16 cellular contexts compared by ENCODE assay signal in the genomic region with DNA sequence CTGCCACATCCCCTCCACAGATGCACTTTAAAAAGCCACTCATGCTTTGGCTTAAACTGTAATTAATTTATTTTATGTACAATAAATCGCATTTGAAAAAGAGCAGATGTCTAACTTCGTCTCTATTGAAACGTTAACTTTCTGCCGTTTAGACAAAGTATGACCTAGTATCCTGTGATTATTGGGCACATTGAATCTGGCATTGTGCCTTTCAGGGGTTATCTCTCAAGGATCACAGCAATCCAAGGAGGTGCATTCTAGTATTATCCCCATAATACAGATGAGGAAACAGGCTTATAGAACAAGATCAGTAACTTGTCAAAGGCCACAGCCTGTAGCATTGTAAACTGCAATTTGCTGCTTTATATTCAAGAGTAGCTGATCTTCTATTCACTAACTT. TPM values are rescaled to one million over a fixed set of nuclear protein-coding genes. Genes with fewer than 3 reads are reported as not detected.
DNase-seq lines count a peak whose midpoint lies in the region; ATAC-seq and TF ChIP-seq lines count a peak whose summit lies in the region.
"Had no signal": no experiment of that assay in that cellular context is flagged by ENCODE, and none has a peak within 500 bp of the region (broad histone marks: within the 10 kb centered on the region; RNA-seq: fewer than 3 reads in every experiment).

No MANE protein-coding gene starts in this region.

- peaks cover 3% of the 10 kb centered on the region; the same call in 2 of the 3 replicates for H3K9me3 Mint-ChIP-seq in GM23338
- no peaks in the 10 kb centered on the region for H3K9me3 Mint-ChIP-seq in nephron
- H3K9me3 Mint-ChIP-seq in activated T-cell treated with anti-CD3 and anti-CD28 coated beads, Interleukin-2, amount 50 U/mL, for 4 hours: no peaks in the 10 kb centered on the region
- H3K9me3 Mint-ChIP-seq: CD4-positive, alpha-beta memory T cell had no signal

- DNase-seq in GM23338 (ENCODE audit: low spot score): no peak
- no peak for DNase-seq in thoracic aorta (ENCODE audit: low spot score)
- no peak for DNase-seq in activated T-cell treated with anti-CD3 and anti-CD28 coated beads, Interleukin-2, amount 50 U/mL, for 4 hours
- DNase-seq in activated CD8-positive, alpha-beta memory T cell treated with anti-CD3 and anti-CD28 coated beads for 24 hours: no peak
- DNase-seq: 8988T; CD4-positive, alpha-beta memory T cell; DMS79 treated with DMSO at 0.1 percent for 48 hours; GF-D8; HCEC 1CT; IMR-90 had no signal

- H3K4me3 ChIP-seq in GM23338 (0 out of 2 replicates have a peak overlapping the region, but pooled peaks have one; percentile 98), thoracic aorta (no peak overlapping the region)
- H3K4me3 ChIP-seq: BLaER1 had no signal

- H3K79me2 ChIP-seq in GM23338 (replicated peaks; ENCODE audit: insufficient read depth): peaks cover 35% of the 10 kb centered on the region

- H3K36me3 Mint-ChIP-seq in GM23338 (ENCODE audit: low read depth): peaks cover 59% of the 10 kb centered on the region
- peaks cover 54% of the 10 kb centered on the region for H3K36me3 Mint-ChIP-seq in nephron (ENCODE audit: low read depth)
- peaks cover 9% of the 10 kb centered on the region for H3K36me3 Mint-ChIP-seq in activated T-cell treated with anti-CD3 and anti-CD28 coated beads, Interleukin-2, amount 50 U/mL, for 4 hours (ENCODE audit: insufficient read depth)

- no peak for ATAC-seq in GM23338
- ATAC-seq in SK-N-SH treated with all-trans-retinoic acid at 6 μM for 48 hours: no peak
- no peak for ATAC-seq in thoracic aorta (ENCODE audit: insufficient number of reproducible peaks, low FRiP score, low read depth)
- ATAC-seq in GM18505 (IDR thresholded peaks at IDR 0.05; ENCODE audit: unreplicated experiment): no peak
- ATAC-seq in activated T-cell treated with anti-CD3 and anti-CD28 coated beads, Interleukin-2, amount 50 U/mL, for 4 hours: no peak
- ATAC-seq in GM19035 (IDR thresholded peaks at IDR 0.05; ENCODE audit: unreplicated experiment): no peak

- no peak for TF ChIP-seq POLR2A in GM18505 (IDR thresholded peaks at IDR 0.05; ENCODE audit: borderline replicate concordance, extremely low read depth, insufficient read depth, insufficient read length)

- H2AFZ ChIP-seq in GM23338: no peak overlapping the region

- H3K27ac ChIP-seq in GM23338 (ENCODE audit: low read depth): peak overlapping the region; percentile 81
- H3K27ac ChIP-seq in thoracic aorta: peak overlapping the region; percentile 65 to 71
- H3K27ac ChIP-seq: BLaER1 had no signal

- H3K27me3 Mint-ChIP-seq in GM23338 (ENCODE audit: insufficient read depth, low read depth, poor library complexity): peaks cover 3% of the 10 kb centered on the region
- H3K27me3 Mint-ChIP-seq in nephron (ENCODE audit: low read depth): no peaks in the 10 kb centered on the region
- peaks cover 6% of the 10 kb centered on the region for H3K27me3 Mint-ChIP-seq in activated T-cell treated with anti-CD3 and anti-CD28 coated beads, Interleukin-2, amount 50 U/mL, for 4 hours (ENCODE audit: low read depth)

- H3K4me3 Mint-ChIP-seq in GM23338 (peak overlapping the region; percentile 91; the same call in 1 of the 3 replicates), nephron (peak overlapping the region; percentile 85 to 96 (median 85))
- H3K4me3 Mint-ChIP-seq in activated T-cell treated with anti-CD3 and anti-CD28 coated beads, Interleukin-2, amount 50 U/mL, for 4 hours: no peak overlapping the region
- H3K4me3 Mint-ChIP-seq: CD14-positive monocyte; CD4-positive, alpha-beta memory T cell had no signal

- H3K27ac Mint-ChIP-seq in GM23338: no peak overlapping the region
- H3K27ac Mint-ChIP-seq in nephron: peak overlapping the region; percentile 68 to 91 (median 91)

- H3K9me3 ChIP-seq in thoracic aorta: no peaks in the 10 kb centered on the region

- peaks cover 36% of the 10 kb centered on the region for H3K36me3 ChIP-seq in GM23338 (ENCODE audit: insufficient read depth)
- H3K36me3 ChIP-seq in thoracic aorta: peaks cover 3% of the 10 kb centered on the region

- peak overlapping the region; percentile 20; the same call in 1 of the 2 replicates for H3K4me2 ChIP-seq in GM23338
- H3K4me2 ChIP-seq: BLaER1 had no signal

- TF ChIP-seq CTCF in GM23338 (conservative IDR thresholded peaks at IDR 0.05; ENCODE audit: low read depth in 2 of 2): no peak
- TF ChIP-seq CTCF in nephron (IDR thresholded peaks at IDR 0.05; ENCODE audit: unreplicated experiment in 3 of 3): no peak
- TF ChIP-seq CTCF in thoracic aorta (IDR thresholded peaks at IDR 0.05): no peak

- H3F3A ChIP-seq in GM23338 (replicated peaks; ENCODE audit: low read depth): peaks cover 51% of the 10 kb centered on the region

- H3K4me1 ChIP-seq in GM23338 (ENCODE audit: insufficient read depth): peaks cover 32% of the 10 kb centered on the region
- peaks cover 32 to 67% of the 10 kb centered on the region in 2 donors for H3K4me1 ChIP-seq in thoracic aorta (ENCODE audit: control insufficient read depth in 1 of 2, low read depth in 2 of 2)

- no peaks in the 10 kb centered on the region; the same call in 1 of the 2 replicates for H3K9me2 ChIP-seq in GM23338 (ENCODE audit: insufficient read depth)

- H4K20me1 ChIP-seq in GM23338 (replicated peaks; ENCODE audit: insufficient read depth): peaks cover 27% of the 10 kb centered on the region
- H4K20me1 ChIP-seq: BLaER1 had no signal

- H3K4me1 Mint-ChIP-seq in GM23338 (peaks cover 68% of the 10 kb centered on the region), nephron (peaks cover 78% of the 10 kb centered on the region)
- peaks cover under 1% of the 10 kb centered on the region for H3K4me1 Mint-ChIP-seq in activated T-cell treated with anti-CD3 and anti-CD28 coated beads, Interleukin-2, amount 50 U/mL, for 4 hours (ENCODE audit: low read depth)
- H3K4me1 Mint-ChIP-seq: CD4-positive, alpha-beta memory T cell had no signal

- no peaks in the 10 kb centered on the region for H3K27me3 ChIP-seq in GM23338 (ENCODE audit: insufficient read depth)
- H3K27me3 ChIP-seq in thoracic aorta (replicated peaks; ENCODE audit: insufficient read depth): no peaks in the 10 kb centered on the region

TF ChIP-seq in GM23338, 12 proteins besides CTCF, POLR2A, EP300 and RAD21 (continues in another document):
- TF ChIP-seq EZH2phosphoT487 (IDR thresholded peaks at IDR 0.05; ENCODE audit: unreplicated experiment) (no peak), CREB1 (CRISPR knock-in tag; IDR thresholded peaks at IDR 0.05; ENCODE audit: low read depth) (no peak)
- TF ChIP-seq, protein P1, sequence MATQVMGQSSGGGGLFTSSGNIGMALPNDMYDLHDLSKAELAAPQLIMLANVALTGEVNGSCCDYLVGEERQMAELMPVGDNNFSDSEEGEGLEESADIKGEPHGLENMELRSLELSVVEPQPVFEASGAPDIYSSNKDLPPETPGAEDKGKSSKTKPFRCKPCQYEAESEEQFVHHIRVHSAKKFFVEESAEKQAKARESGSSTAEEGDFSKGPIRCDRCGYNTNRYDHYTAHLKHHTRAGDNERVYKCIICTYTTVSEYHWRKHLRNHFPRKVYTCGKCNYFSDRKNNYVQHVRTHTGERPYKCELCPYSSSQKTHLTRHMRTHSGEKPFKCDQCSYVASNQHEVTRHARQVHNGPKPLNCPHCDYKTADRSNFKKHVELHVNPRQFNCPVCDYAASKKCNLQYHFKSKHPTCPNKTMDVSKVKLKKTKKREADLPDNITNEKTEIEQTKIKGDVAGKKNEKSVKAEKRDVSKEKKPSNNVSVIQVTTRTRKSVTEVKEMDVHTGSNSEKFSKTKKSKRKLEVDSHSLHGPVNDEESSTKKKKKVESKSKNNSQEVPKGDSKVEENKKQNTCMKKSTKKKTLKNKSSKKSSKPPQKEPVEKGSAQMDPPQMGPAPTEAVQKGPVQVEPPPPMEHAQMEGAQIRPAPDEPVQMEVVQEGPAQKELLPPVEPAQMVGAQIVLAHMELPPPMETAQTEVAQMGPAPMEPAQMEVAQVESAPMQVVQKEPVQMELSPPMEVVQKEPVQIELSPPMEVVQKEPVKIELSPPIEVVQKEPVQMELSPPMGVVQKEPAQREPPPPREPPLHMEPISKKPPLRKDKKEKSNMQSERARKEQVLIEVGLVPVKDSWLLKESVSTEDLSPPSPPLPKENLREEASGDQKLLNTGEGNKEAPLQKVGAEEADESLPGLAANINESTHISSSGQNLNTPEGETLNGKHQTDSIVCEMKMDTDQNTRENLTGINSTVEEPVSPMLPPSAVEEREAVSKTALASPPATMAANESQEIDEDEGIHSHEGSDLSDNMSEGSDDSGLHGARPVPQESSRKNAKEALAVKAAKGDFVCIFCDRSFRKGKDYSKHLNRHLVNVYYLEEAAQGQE (IDR thresholded peaks at IDR 0.05; ENCODE audit: unreplicated experiment): no peak

TF ChIP-seq in SK-N-SH treated with all-trans-retinoic acid at 6 μM for 48 hours, 23 proteins besides CTCF, POLR2A, EP300 and RAD21:
- TF ChIP-seq ZNF70 (CRISPR knock-in tag; IDR thresholded peaks at IDR 0.05) (peak; percentile 90), GLIS3 (CRISPR knock-in tag; IDR thresholded peaks at IDR 0.05) (no peak), ARNTL (CRISPR knock-in tag; IDR thresholded peaks at IDR 0.05; ENCODE audit: borderline replicate concordance, low read depth) (no peak), SNAI2 (CRISPR knock-in tag; IDR thresholded peaks at IDR 0.05) (0 out of 2 replicates have a peak, but pooled peaks have one; percentile 7)

RNA-seq across cellular contexts. Expression of a gene that starts 4.6 kb away (rescaled TPM):
- total RNA-seq in GM23338 (2014; rRNA removed; shearing (Covaris generic)): 97.0 and 100.0 TPM in 2 replicates
- 66.8 and 69.7 TPM in 2 replicates for polyA plus RNA-seq in GM23338 (2016; fragmentation: Nextera tagmentation; extraction: Ambion mirVana)
- 1 to 10 TPM; 5.0 to 5.4 TPM for total RNA-seq in thoracic aorta
- under 1 TPM; 0.16 to 0.71 (median 0.26) TPM for total RNA-seq in activated T-cell treated with anti-CD3 and anti-CD28 coated beads, Interleukin-2, amount 50 U/mL, for 4 hours
- total RNA-seq: CD4-positive, alpha-beta memory T cell had no signal
- polyA plus RNA-seq: CD14-positive monocyte had no signal

Comparison
In these comparisons a context has a peak if more than half of its experiments do, and no peak if none do; other contexts are left out.
1. RNA of a gene that starts 4.6 kb away (total RNA-seq): 97.0 to 100.0 TPM in GM23338; 5.0 to 5.4 TPM in thoracic aorta and 0.16 to 0.71 TPM in activated T-cell treated with anti-CD3 and anti-CD28 coated beads, Interleukin-2, amount 50 U/mL, for 4 hours; every median in the first group is over 10 times any median in the second.